In genomic region chr14:87944987-87945604, GRCh38 we compare ENCODE assay signal across 8 cellular contexts. TPM values are rescaled to one million over a fixed set of nuclear protein-coding genes. Genes with fewer than 3 reads are reported as not detected.
DNase-seq lines count a peak whose midpoint lies in the region; ATAC-seq and TF ChIP-seq lines count a peak whose summit lies in the region.

No MANE protein-coding gene starts in this region.

- H3K4me3 Mint-ChIP-seq in naive thymus-derived CD4-positive, alpha-beta T cell: no peak overlapping the region

- TF ChIP-seq CTCF in AG10803 (conservative IDR thresholded peaks at IDR 0.05; ENCODE audit: low read length): peak; percentile 69
- TF ChIP-seq CTCF in GM13976 (IDR thresholded peaks at IDR 0.05; ENCODE audit: borderline replicate concordance, control extremely low read depth, extremely low read depth, insufficient read depth, missing control alignments): peak; percentile 31
- TF ChIP-seq CTCF in dorsolateral prefrontal cortex (IDR thresholded peaks at IDR 0.05 in 54 of 56, conservative IDR thresholded peaks at IDR 0.05 in 2 of 56; ENCODE audit: low read depth in 1 of 56, partially characterized antibody in 56 of 56): peak in 55 of 56 donors; percentile 50 to 84 (median 72)

- no peaks in the 10 kb centered on the region for H3K4me1 ChIP-seq in NT2/D1 (ENCODE audit: insufficient read depth, insufficient read length)
- no peaks in the 10 kb centered on the region for H3K4me1 ChIP-seq in naive thymus-derived CD4-positive, alpha-beta T cell (ENCODE audit: control insufficient read depth in 2 of 2, insufficient read depth in 2 of 2, low read length in 2 of 2)

- H3K27me3 ChIP-seq in NT2/D1 (ENCODE audit: insufficient read depth, insufficient read length) (no peaks in the 10 kb centered on the region), dorsolateral prefrontal cortex (no peaks in the 10 kb centered on the region)
- H3K27me3 ChIP-seq in naive thymus-derived CD4-positive, alpha-beta T cell (ENCODE audit: control insufficient read depth in 2 of 2, insufficient read depth in 2 of 2, low read length in 2 of 2): no peaks in the 10 kb centered on the region

- no peaks in the 10 kb centered on the region for H3K9me3 Mint-ChIP-seq in naive thymus-derived CD4-positive, alpha-beta T cell

- H3K27ac ChIP-seq in dorsolateral prefrontal cortex: no peak overlapping the region
- no peak overlapping the region for H3K27ac ChIP-seq in naive thymus-derived CD4-positive, alpha-beta T cell (ENCODE audit: low read depth, low read length)

- H3K4me3 ChIP-seq in AG10803 (ENCODE audit: low read length) (no peak overlapping the region), NT2/D1 (ENCODE audit: insufficient read length, low read depth) (no peak overlapping the region), dorsolateral prefrontal cortex (no peak overlapping the region)
- no peak overlapping the region for H3K4me3 ChIP-seq in naive thymus-derived CD4-positive, alpha-beta T cell (ENCODE audit: low read length)

- peaks cover 5 to 57% (median 18%) of the 10 kb centered on the region in 5 donors for H3K36me3 Mint-ChIP-seq in naive thymus-derived CD4-positive, alpha-beta T cell

- no peaks in the 10 kb centered on the region for H3K9me3 ChIP-seq in NT2/D1 (ENCODE audit: insufficient read depth, low read length)
- H3K9me3 ChIP-seq in naive thymus-derived CD4-positive, alpha-beta T cell (ENCODE audit: control insufficient read depth in 2 of 3, low read length in 3 of 3): no peaks in the 10 kb centered on the region

- POLR2A ChIA-PET in naive thymus-derived CD4-positive, alpha-beta T cell (lab: Charles Lee): interaction anchor here (1.2 kb wide), 1 partner anchor 48 kb away, joined by 4 read pairs; the partner anchor contains the start of gene GALC

- H3K36me3 ChIP-seq in NT2/D1 (ENCODE audit: insufficient read depth, insufficient read length, low read length): peaks cover 4% of the 10 kb centered on the region
- peaks cover 0 to 30% (median 1%) of the 10 kb centered on the region in 3 experiments for H3K36me3 ChIP-seq in naive thymus-derived CD4-positive, alpha-beta T cell (ENCODE audit: control insufficient read depth in 2 of 3, insufficient read depth in 3 of 3, low read length in 3 of 3)

- DNase-seq in AG10803 (ENCODE audit: low read depth) (peak; percentile 66), GM13976 (ENCODE audit: low spot score) (no peak), NT2/D1 (ENCODE audit: low read depth, low spot score) (peak; percentile 25), dorsolateral prefrontal cortex (no peak), HuH-7.5 (ENCODE audit: low spot score) (no peak), NK-92 (lab: John Stamatoyannopoulos, UW; ENCODE audit: unreplicated experiment) (no peak)
- DNase-seq in naive thymus-derived CD4-positive, alpha-beta T cell: peak in 6 of 9 donors; percentile 28 to 53 (median 42)
- no peak for DNase-seq in stimulated activated CD4-positive, alpha-beta T cell treated with anti-CD3 and anti-CD28 coated beads, Interleukin-12 subunit alpha, Interleukin-12 subunit beta, amount 100 ng/mL, for 4 hours

- H3K27ac Mint-ChIP-seq in naive thymus-derived CD4-positive, alpha-beta T cell: no peak overlapping the region

- CTCF ChIA-PET in naive thymus-derived CD4-positive, alpha-beta T cell (lab: Charles Lee): interaction anchor here (0.6 to 4.6 kb wide), 6 partner anchors 10 to 288 kb away, joined by 3 to 31 read pairs (median 3); no protein-coding TSS in a partner anchor

- in situ Hi-C loops in GM13976 (cut with MboI; ENCODE audit: low sequenced_read_pairs, unreplicated experiment): loop anchor here (10.0 kb wide), 1 partner anchor 230 kb away; no protein-coding TSS in a partner anchor

- peaks cover 0 to 8% (median 6%) of the 10 kb centered on the region in 7 donors for H3K4me1 Mint-ChIP-seq in naive thymus-derived CD4-positive, alpha-beta T cell

- H3K9ac ChIP-seq in NT2/D1 (ENCODE audit: insufficient read length, low read depth): no peak overlapping the region

- peak; percentile 79 for ATAC-seq in naive thymus-derived CD4-positive, alpha-beta T cell

- intact Hi-C loops in dorsolateral prefrontal cortex (cut with DNase I): loop anchor here in 1 of 2 donors (10.0 kb wide), 1 partner anchor 240 kb away; no protein-coding TSS in a partner anchor
- intact Hi-C loops in naive thymus-derived CD4-positive, alpha-beta T cell (cut with micrococcal nuclease): loop anchor here (1.0 to 5.0 kb wide), 9 partner anchors 47 to 612 kb away; no protein-coding TSS in a partner anchor

- H3K27me3 Mint-ChIP-seq in naive thymus-derived CD4-positive, alpha-beta T cell: no peaks in the 10 kb centered on the region

RNA-seq across cellular contexts. Expression of gene GALC, which starts 47.9 kb away (rescaled TPM):
- total RNA-seq in dorsolateral prefrontal cortex: 10 to 100 TPM; 23.9 to 65.1 (median 41.0) TPM
- 10 to 100 TPM; 17.8 to 26.1 (median 22.3) TPM for total RNA-seq in naive thymus-derived CD4-positive, alpha-beta T cell
- 1 to 10 TPM; 7.1 to 7.8 TPM for polyA plus RNA-seq in naive thymus-derived CD4-positive, alpha-beta T cell

RNA-seq across cellular contexts. Expression of gene GPR65, which starts 59.8 kb away (rescaled TPM):
- 1 to 10 TPM in 37 of 120 experiments, under 1 TPM in 82, not detected in 1; 0.13 to 3.1 (median 0.69) TPM for total RNA-seq in dorsolateral prefrontal cortex
- 10 to 100 TPM in 2 of 5 experiments, 1 to 10 TPM in 3; 9.0 to 18.6 (median 10.0) TPM for total RNA-seq in naive thymus-derived CD4-positive, alpha-beta T cell
- 10 to 100 TPM in 1 of 2 donors, 1 to 10 TPM in 1; 7.6 to 10.9 TPM for polyA plus RNA-seq in naive thymus-derived CD4-positive, alpha-beta T cell

Comparison
In these comparisons a context has a peak if more than half of its experiments do, and no peak if none do; other contexts are left out.
1. DNase-seq: peak in AG10803 (single experiment), NT2/D1 (single experiment) and naive thymus-derived CD4-positive, alpha-beta T cell (6 of 9); none in GM13976 (single experiment), dorsolateral prefrontal cortex (0 of 10), stimulated activated CD4-positive, alpha-beta T cell treated with anti-CD3 and anti-CD28 coated beads, Interleukin-12 subunit alpha, Interleukin-12 subunit beta, amount 100 ng/mL, for 4 hours (single experiment), HuH-7.5 (single experiment) and NK-92 (single experiment).
2. Peak in every context shown above with its lines, with median percentiles within 50 percentile points of each other: CTCF ChIP-seq.